ENCODE assay signal across 8 cellular contexts in the genomic region with DNA sequence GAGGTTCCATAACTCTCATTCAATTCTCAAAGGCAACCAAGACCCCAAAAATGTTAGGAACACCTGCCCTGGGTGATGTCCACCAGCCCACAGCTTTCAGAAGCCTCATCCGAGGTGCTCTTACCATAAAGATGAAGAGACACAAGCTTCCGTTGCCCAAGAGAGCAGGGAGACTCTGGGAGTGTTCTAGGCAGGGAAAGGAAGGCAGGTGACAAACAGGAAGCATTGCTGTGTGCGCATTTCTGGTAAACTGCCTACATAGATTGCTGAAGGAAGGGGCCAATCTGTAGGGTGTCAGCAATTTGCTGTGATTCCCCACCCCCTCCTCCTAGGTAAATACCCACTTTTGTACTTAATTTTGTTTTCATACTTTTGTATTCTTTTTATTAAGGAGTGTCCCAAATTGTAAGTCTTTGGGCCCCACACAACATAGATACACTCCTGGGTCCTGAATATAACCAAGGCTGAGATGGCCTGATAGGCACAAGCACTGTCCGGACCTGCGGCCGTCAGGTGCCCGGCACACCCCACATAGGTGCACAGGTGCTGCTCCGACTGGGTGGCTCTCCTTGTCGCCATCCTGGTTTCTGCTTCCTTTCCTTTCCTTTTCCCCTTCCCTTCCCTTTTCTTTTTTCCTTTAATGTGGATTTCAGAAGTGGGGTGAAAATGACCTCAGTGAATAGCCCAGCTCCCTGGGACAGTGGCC. TPM values are rescaled to one million over a fixed set of nuclear protein-coding genes. Genes with fewer than 3 reads are reported as not detected.
DNase-seq lines count a peak whose midpoint lies in the region; ATAC-seq and TF ChIP-seq lines count a peak whose summit lies in the region.

No MANE protein-coding gene starts in this region.

- no peaks in the 10 kb centered on the region for H3K27me3 ChIP-seq in naive thymus-derived CD4-positive, alpha-beta T cell (ENCODE audit: control insufficient read depth in 2 of 2, insufficient read depth in 2 of 2, low read length in 2 of 2)

- intact Hi-C loops in naive thymus-derived CD4-positive, alpha-beta T cell (cut with micrococcal nuclease) = loop anchor here (1.0 to 5.0 kb wide), 7 partner anchors 39 to 563 kb away; a partner anchor contains a TSS

- H3K9me3 ChIP-seq in naive thymus-derived CD4-positive, alpha-beta T cell (ENCODE audit: control insufficient read depth in 2 of 3, low read length in 3 of 3) = no peaks in the 10 kb centered on the region

- peaks cover 43 to 47% of the 10 kb centered on the region in 2 donors for H3K4me1 ChIP-seq in naive thymus-derived CD4-positive, alpha-beta T cell (ENCODE audit: control insufficient read depth in 2 of 2, insufficient read depth in 2 of 2, low read length in 2 of 2)

- peaks cover 67% of the 10 kb centered on the region for H3K4me1 Mint-ChIP-seq in T-helper 1 cell treated with Interleukin-12 subunit alpha and Interleukin-12 subunit beta and Interleukin-4 antibody, amounts not matched to agents 30 μg/mL and 1 μg/mL, for 36 hours (ENCODE audit: low read depth)
- peaks cover 35 to 57% (median 50%) of the 10 kb centered on the region in 7 donors for H3K4me1 Mint-ChIP-seq in naive thymus-derived CD4-positive, alpha-beta T cell

- peak overlapping the region; percentile 47 for H3K27ac ChIP-seq in naive thymus-derived CD4-positive, alpha-beta T cell (ENCODE audit: low read depth, low read length)

- peak overlapping the region; percentile 57 for H3K4me3 ChIP-seq in naive thymus-derived CD4-positive, alpha-beta T cell (ENCODE audit: low read length)

- POLR2A ChIA-PET in naive thymus-derived CD4-positive, alpha-beta T cell (lab: Charles Lee) = interaction anchor here (0.6 to 1.1 kb wide), 4 partner anchors 51 to 1539 kb away, joined by 3 to 4 read pairs (median 3); a partner anchor contains a TSS
- POLR2A ChIA-PET in GM10248 (lab: Yijun Ruan, JAX) = interaction anchor here (0.5 to 1.7 kb wide), 9 partner anchors 10 to 149 kb away, joined by 3 to 10 read pairs (median 4); a partner anchor contains a TSS

- TF ChIP-seq CTCF in GM10248 (IDR thresholded peaks at IDR 0.05; ENCODE audit: control extremely low read depth, extremely low read depth, low read depth, missing control alignments) = no peak

- CTCF ChIA-PET in naive thymus-derived CD4-positive, alpha-beta T cell (lab: Charles Lee) = interaction anchor here (0.6 to 2.2 kb wide), 4 partner anchors 40 to 209 kb away, joined by 3 to 10 read pairs (median 6); no protein-coding TSS in a partner anchor
- CTCF ChIA-PET in GM10248 (lab: Yijun Ruan, JAX) = interaction anchor here (1.0 to 4.9 kb wide), 19 partner anchors 11 to 190 kb away, joined by 3 to 62 read pairs (median 7); a partner anchor contains a TSS

- peak overlapping the region; percentile 88 for H3K4me3 Mint-ChIP-seq in T-helper 1 cell treated with Interleukin-12 subunit alpha and Interleukin-12 subunit beta and Interleukin-4 antibody, amounts not matched to agents 30 μg/mL and 1 μg/mL, for 36 hours
- peak overlapping the region; percentile 73 to 95 (median 84) for H3K4me3 Mint-ChIP-seq in naive thymus-derived CD4-positive, alpha-beta T cell

- no peaks in the 10 kb centered on the region for H3K36me3 ChIP-seq in naive thymus-derived CD4-positive, alpha-beta T cell (ENCODE audit: control insufficient read depth in 2 of 3, insufficient read depth in 3 of 3, low read length in 3 of 3)

- ATAC-seq in GM18868 (IDR thresholded peaks at IDR 0.05; ENCODE audit: unreplicated experiment) (peak; percentile 8), HG02840 (IDR thresholded peaks at IDR 0.05; ENCODE audit: low FRiP score, unreplicated experiment) (peak; percentile 14)
- peak; percentile 40 for ATAC-seq in naive thymus-derived CD4-positive, alpha-beta T cell

- peak overlapping the region; percentile 99 for H3K27ac Mint-ChIP-seq in T-helper 1 cell treated with Interleukin-12 subunit alpha and Interleukin-12 subunit beta and Interleukin-4 antibody, amounts not matched to agents 30 μg/mL and 1 μg/mL, for 36 hours
- H3K27ac Mint-ChIP-seq in naive thymus-derived CD4-positive, alpha-beta T cell = peak overlapping the region; percentile 85 to 98 (median 97)

- H3K27me3 Mint-ChIP-seq in T-helper 1 cell treated with Interleukin-12 subunit alpha and Interleukin-12 subunit beta and Interleukin-4 antibody, amounts not matched to agents 30 μg/mL and 1 μg/mL, for 36 hours (ENCODE audit: low read depth) = peaks cover 8% of the 10 kb centered on the region
- H3K27me3 Mint-ChIP-seq in naive thymus-derived CD4-positive, alpha-beta T cell = no peaks in the 10 kb centered on the region

- no peaks in the 10 kb centered on the region for H3K9me3 Mint-ChIP-seq in T-helper 1 cell treated with Interleukin-12 subunit alpha and Interleukin-12 subunit beta and Interleukin-4 antibody, amounts not matched to agents 30 μg/mL and 1 μg/mL, for 36 hours
- H3K9me3 Mint-ChIP-seq in naive thymus-derived CD4-positive, alpha-beta T cell = peaks cover 0 to 2% (median 0%) of the 10 kb centered on the region in 11 donors

- peak in 7 of 9 donors; percentile 26 to 61 (median 49) for DNase-seq in naive thymus-derived CD4-positive, alpha-beta T cell
- DNase-seq in GM10248 (ENCODE audit: extremely low spot score) = no peak
- no peak for DNase-seq in NCI-H1436 (lab: John Stamatoyannopoulos, UW)
- no peak for DNase-seq in CD1c-positive myeloid dendritic cell (ENCODE audit: extremely low spot score)
- DNase-seq in DMS79 treated with DMSO at 0.1 percent for 48 hours (lab: John Stamatoyannopoulos, UW) = no peak

- H3K36me3 Mint-ChIP-seq in T-helper 1 cell treated with Interleukin-12 subunit alpha and Interleukin-12 subunit beta and Interleukin-4 antibody, amounts not matched to agents 30 μg/mL and 1 μg/mL, for 36 hours (ENCODE audit: low read depth) = peaks cover 3% of the 10 kb centered on the region
- no peaks in the 10 kb centered on the region for H3K36me3 Mint-ChIP-seq in naive thymus-derived CD4-positive, alpha-beta T cell

RNA-seq across cellular contexts. Expression of a gene that starts 51.4 kb away (rescaled TPM):
- total RNA-seq in naive thymus-derived CD4-positive, alpha-beta T cell = 10 to 100 TPM; 34.4 to 43.1 (median 40.1) TPM
- 10 to 100 TPM; 16.1 to 20.1 TPM for polyA plus RNA-seq in naive thymus-derived CD4-positive, alpha-beta T cell

Comparison
In these comparisons a context has a peak if more than half of its experiments do, and no peak if none do; other contexts are left out.
1. DNase-seq: peak in naive thymus-derived CD4-positive, alpha-beta T cell (7 of 9); none in GM10248 (single experiment), NCI-H1436 (single experiment), CD1c-positive myeloid dendritic cell (single experiment) and DMS79 treated with DMSO at 0.1 percent for 48 hours (single experiment).
2. Peak in every context shown above with its lines, with median percentiles within 50 percentile points of each other: ATAC-seq.